1 cellular context compared by ENCODE assay signal in genomic region chr2:175630319-175631246, GRCh38.
TF ChIP-seq lines count a peak whose summit lies in the region.

No MANE protein-coding gene starts in this region.

TF ChIP-seq in HepG2, 621 proteins besides CTCF, POLR2A, EP300 and RAD21 (continued from another document):
- TF ChIP-seq SOX6 (IDR thresholded peaks at IDR 0.05) (no peak), SOX6 (CRISPR knock-in tag; IDR thresholded peaks at IDR 0.05) (peak; percentile 68), IKZF5 (CRISPR knock-in tag; IDR thresholded peaks at IDR 0.05) (0 out of 2 replicates have a peak, but pooled peaks have one; percentile 31), YEATS4 (CRISPR knock-in tag; IDR thresholded peaks at IDR 0.05; ENCODE audit: borderline replicate concordance) (no peak), STAG1 (CRISPR knock-in tag; IDR thresholded peaks at IDR 0.05) (peak; percentile 81), HDAC1 (CRISPR knock-in tag; IDR thresholded peaks at IDR 0.05) (no peak), ERF (CRISPR knock-in tag; IDR thresholded peaks at IDR 0.05) (0 out of 2 replicates have a peak, but pooled peaks have one; percentile 33), KLF12 (CRISPR knock-in tag; IDR thresholded peaks at IDR 0.05; ENCODE audit: borderline replicate concordance) (no peak), PATZ1 (CRISPR knock-in tag; IDR thresholded peaks at IDR 0.05) (peak; percentile 53; the same call in 1 of the 2 replicates)
TF ChIP-seq in HepG2: peak in this region for 38.
